In the genomic region with DNA sequence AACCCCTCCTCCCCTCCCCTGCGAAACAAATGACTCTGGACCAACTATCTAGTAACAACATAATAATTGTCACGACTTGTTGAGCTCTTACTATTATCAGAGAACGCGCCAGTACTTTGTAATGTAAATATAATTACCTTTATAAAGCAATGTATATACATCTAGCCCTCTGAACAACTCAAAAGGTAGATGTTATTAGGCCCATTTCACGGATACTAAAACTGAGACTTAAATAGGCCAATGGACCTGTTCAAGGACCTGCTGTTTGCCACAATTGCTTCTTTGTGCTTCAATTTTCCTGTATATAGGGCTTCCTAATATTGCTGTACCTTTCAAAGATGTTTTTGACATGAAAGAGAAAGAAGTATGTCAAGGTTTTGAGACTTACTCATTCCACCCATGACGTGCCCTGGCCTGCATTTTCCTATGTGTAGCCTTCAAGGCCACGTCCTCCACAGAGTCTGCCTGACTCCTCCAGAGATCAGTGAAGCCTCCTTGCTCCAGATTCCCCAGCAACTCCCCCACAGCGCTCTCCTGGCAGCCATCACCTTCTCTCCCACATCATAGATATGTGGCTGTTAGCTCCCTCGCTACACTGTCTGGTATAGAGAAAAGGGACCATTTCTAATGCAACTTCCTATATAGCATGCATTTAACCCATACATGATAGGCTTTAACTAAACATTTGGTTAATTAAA, we compare ENCODE assay signal across 1 cellular context.
A peak's percentile ranks its signal among the peaks of the same experiment; 100 is the strongest.
TF ChIP-seq lines count a peak whose summit lies in the region.

No MANE protein-coding gene starts in this region.

TF ChIP-seq in K562, 482 proteins besides CTCF, POLR2A, EP300 and RAD21:
- TF ChIP-seq, protein P1, sequence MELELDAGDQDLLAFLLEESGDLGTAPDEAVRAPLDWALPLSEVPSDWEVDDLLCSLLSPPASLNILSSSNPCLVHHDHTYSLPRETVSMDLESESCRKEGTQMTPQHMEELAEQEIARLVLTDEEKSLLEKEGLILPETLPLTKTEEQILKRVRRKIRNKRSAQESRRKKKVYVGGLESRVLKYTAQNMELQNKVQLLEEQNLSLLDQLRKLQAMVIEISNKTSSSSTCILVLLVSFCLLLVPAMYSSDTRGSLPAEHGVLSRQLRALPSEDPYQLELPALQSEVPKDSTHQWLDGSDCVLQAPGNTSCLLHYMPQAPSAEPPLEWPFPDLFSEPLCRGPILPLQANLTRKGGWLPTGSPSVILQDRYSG (tag; conservative IDR thresholded peaks at IDR 0.05; ENCODE audit: low read depth) = no peak
- no peak for TF ChIP-seq HDGF (IDR thresholded peaks at IDR 0.05)
- no peak for TF ChIP-seq IRF2 (CRISPR knock-in tag; IDR thresholded peaks at IDR 0.05)
- TF ChIP-seq FOXM1 (IDR thresholded peaks at IDR 0.05; ENCODE audit: low read depth) = no peak
- no peak for TF ChIP-seq FOXM1 (CRISPR knock-in tag; IDR thresholded peaks at IDR 0.05; ENCODE audit: low read depth)
- peak; percentile 66; the same call in 1 of the 2 replicates for TF ChIP-seq ADNP (tag; IDR thresholded peaks at IDR 0.05)
- peak; percentile 66 for TF ChIP-seq RBM25 (IDR thresholded peaks at IDR 0.05; ENCODE audit: low read depth, low read length, severe bottlenecking)
- no peak for TF ChIP-seq SIN3A (IDR thresholded peaks at IDR 0.05; ENCODE audit: borderline replicate concordance in 2 of 2, control insufficient read depth in 1 of 2, low read depth in 2 of 2, low read length in 2 of 2)
- no peak for TF ChIP-seq ARID1B (IDR thresholded peaks at IDR 0.05)
- TF ChIP-seq SRSF1 (IDR thresholded peaks at IDR 0.05; ENCODE audit: low read depth, low read length) = no peak
- no peak for TF ChIP-seq SAFB (IDR thresholded peaks at IDR 0.05; ENCODE audit: borderline replicate concordance, low read depth, low read length)
- no peak for TF ChIP-seq ZNF347 (CRISPR knock-in tag; IDR thresholded peaks at IDR 0.05; ENCODE audit: low read depth)
- no peak for TF ChIP-seq CBX1 (IDR thresholded peaks at IDR 0.05; ENCODE audit: low read depth)
- no peak for TF ChIP-seq ZNF143 (CRISPR knock-in tag; IDR thresholded peaks at IDR 0.05)
- TF ChIP-seq BACH1 (tag; IDR thresholded peaks at IDR 0.05) = no peak
- TF ChIP-seq, protein P2, sequence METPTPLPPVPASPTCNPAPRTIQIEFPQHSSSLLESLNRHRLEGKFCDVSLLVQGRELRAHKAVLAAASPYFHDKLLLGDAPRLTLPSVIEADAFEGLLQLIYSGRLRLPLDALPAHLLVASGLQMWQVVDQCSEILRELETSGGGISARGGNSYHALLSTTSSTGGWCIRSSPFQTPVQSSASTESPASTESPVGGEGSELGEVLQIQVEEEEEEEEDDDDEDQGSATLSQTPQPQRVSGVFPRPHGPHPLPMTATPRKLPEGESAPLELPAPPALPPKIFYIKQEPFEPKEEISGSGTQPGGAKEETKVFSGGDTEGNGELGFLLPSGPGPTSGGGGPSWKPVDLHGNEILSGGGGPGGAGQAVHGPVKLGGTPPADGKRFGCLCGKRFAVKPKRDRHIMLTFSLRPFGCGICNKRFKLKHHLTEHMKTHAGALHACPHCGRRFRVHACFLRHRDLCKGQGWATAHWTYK (CRISPR knock-in tag; IDR thresholded peaks at IDR 0.05) = no peak
- no peak for TF ChIP-seq DDX20 (tag; IDR thresholded peaks at IDR 0.05; ENCODE audit: low read depth)
- 0 out of 2 replicates have a peak, but pooled peaks have one; percentile 13 for TF ChIP-seq FOSL1 (tag; conservative IDR thresholded peaks at IDR 0.05)
- no peak for TF ChIP-seq JUND (IDR thresholded peaks at IDR 0.05; ENCODE audit: borderline replicate concordance, low read depth, low read length)
- TF ChIP-seq JUND (tag; IDR thresholded peaks at IDR 0.05; ENCODE audit: borderline replicate concordance, low read depth, low read length) = peak; percentile 26; the same call in 1 of the 3 replicates
- TF ChIP-seq, protein P3, sequence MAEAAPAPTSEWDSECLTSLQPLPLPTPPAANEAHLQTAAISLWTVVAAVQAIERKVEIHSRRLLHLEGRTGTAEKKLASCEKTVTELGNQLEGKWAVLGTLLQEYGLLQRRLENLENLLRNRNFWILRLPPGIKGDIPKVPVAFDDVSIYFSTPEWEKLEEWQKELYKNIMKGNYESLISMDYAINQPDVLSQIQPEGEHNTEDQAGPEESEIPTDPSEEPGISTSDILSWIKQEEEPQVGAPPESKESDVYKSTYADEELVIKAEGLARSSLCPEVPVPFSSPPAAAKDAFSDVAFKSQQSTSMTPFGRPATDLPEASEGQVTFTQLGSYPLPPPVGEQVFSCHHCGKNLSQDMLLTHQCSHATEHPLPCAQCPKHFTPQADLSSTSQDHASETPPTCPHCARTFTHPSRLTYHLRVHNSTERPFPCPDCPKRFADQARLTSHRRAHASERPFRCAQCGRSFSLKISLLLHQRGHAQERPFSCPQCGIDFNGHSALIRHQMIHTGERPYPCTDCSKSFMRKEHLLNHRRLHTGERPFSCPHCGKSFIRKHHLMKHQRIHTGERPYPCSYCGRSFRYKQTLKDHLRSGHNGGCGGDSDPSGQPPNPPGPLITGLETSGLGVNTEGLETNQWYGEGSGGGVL (CRISPR knock-in tag; IDR thresholded peaks at IDR 0.05) = no peak
- TF ChIP-seq CTBP1 (IDR thresholded peaks at IDR 0.05; ENCODE audit: borderline replicate concordance) = 0 out of 2 replicates have a peak, but pooled peaks have one; percentile 28
- TF ChIP-seq BMI1 (IDR thresholded peaks at IDR 0.05; ENCODE audit: low read length) = no peak
- TF ChIP-seq, protein P4, sequence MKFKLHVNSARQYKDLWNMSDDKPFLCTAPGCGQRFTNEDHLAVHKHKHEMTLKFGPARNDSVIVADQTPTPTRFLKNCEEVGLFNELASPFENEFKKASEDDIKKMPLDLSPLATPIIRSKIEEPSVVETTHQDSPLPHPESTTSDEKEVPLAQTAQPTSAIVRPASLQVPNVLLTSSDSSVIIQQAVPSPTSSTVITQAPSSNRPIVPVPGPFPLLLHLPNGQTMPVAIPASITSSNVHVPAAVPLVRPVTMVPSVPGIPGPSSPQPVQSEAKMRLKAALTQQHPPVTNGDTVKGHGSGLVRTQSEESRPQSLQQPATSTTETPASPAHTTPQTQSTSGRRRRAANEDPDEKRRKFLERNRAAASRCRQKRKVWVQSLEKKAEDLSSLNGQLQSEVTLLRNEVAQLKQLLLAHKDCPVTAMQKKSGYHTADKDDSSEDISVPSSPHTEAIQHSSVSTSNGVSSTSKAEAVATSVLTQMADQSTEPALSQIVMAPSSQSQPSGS (CRISPR knock-in tag; IDR thresholded peaks at IDR 0.05) = no peak
- TF ChIP-seq, protein P5, sequence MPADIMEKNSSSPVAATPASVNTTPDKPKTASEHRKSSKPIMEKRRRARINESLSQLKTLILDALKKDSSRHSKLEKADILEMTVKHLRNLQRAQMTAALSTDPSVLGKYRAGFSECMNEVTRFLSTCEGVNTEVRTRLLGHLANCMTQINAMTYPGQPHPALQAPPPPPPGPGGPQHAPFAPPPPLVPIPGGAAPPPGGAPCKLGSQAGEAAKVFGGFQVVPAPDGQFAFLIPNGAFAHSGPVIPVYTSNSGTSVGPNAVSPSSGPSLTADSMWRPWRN (IDR thresholded peaks at IDR 0.05; ENCODE audit: low read depth) = no peak
- no peak for TF ChIP-seq MTF1 (CRISPR knock-in tag; IDR thresholded peaks at IDR 0.05; ENCODE audit: borderline replicate concordance)
- TF ChIP-seq NR2F6 (CRISPR knock-in tag; IDR thresholded peaks at IDR 0.05) = no peak
TF ChIP-seq in K562: peak in this region for 5.
